ENCODE assay signal across 1 cellular context in genomic region chr5:177303121-177303924, GRCh38.
A peak's percentile ranks its signal among the peaks of the same experiment; 100 is the strongest.
TF ChIP-seq lines count a peak whose summit lies in the region.

Gene PRELID1, plus strand, starts transcription at chr5:177303799. Its CDS starts 187 bp downstream, at chr5:177303986.
Gene RAB24, minus strand, starts transcription at chr5:177303719. Its CDS starts 431 bp downstream, at chr5:177303288.

TF ChIP-seq in GM12878, 131 proteins besides CTCF, POLR2A, EP300 and RAD21 (continued from another document and continues in another):
- TF ChIP-seq BCLAF1 (IDR thresholded peaks at IDR 0.05) = 0 out of 2 replicates have a peak, but pooled peaks have one; percentile 42
- TF ChIP-seq POLR2AphosphoS5 (IDR thresholded peaks at IDR 0.05; ENCODE audit: low read length) = peak; percentile 39; the same call in 1 of the 2 replicates
- TF ChIP-seq HCFC1 (IDR thresholded peaks at IDR 0.05; ENCODE audit: low read length) = peak; percentile 38; the same call in 1 of the 2 replicates
- TF ChIP-seq LARP7 (IDR thresholded peaks at IDR 0.05) = peak; percentile 75
- no peak for TF ChIP-seq RBBP5 (conservative IDR thresholded peaks at IDR 0.05)
- TF ChIP-seq USF1 (IDR thresholded peaks at IDR 0.05; ENCODE audit: borderline replicate concordance, extremely low read length, insufficient read depth, low read depth, low read length) = peak; percentile 94
- peak; percentile 49; the same call in 1 of the 2 replicates for TF ChIP-seq TAF1 (IDR thresholded peaks at IDR 0.05; ENCODE audit: borderline replicate concordance, low read depth, low read length)
- 0 out of 2 replicates have a peak, but pooled peaks have one; percentile 23 for TF ChIP-seq MXI1 (IDR thresholded peaks at IDR 0.05; ENCODE audit: low read depth, low read length)
- TF ChIP-seq CREM (IDR thresholded peaks at IDR 0.05; ENCODE audit: low read depth) = peak; percentile 61; the same call in 1 of the 2 replicates
- no peak for TF ChIP-seq ZNF207 (IDR thresholded peaks at IDR 0.05; ENCODE audit: borderline replicate concordance)
- peak; percentile 13; the same call in 1 of the 2 replicates for TF ChIP-seq ZSCAN29 (IDR thresholded peaks at IDR 0.05)
- peak; percentile 78 for TF ChIP-seq DPF2 (IDR thresholded peaks at IDR 0.05)
- TF ChIP-seq HDGF (IDR thresholded peaks at IDR 0.05) = peak; percentile 68; the same call in 1 of the 2 replicates
- TF ChIP-seq ATF3 (IDR thresholded peaks at IDR 0.05; ENCODE audit: borderline replicate concordance, extremely low read depth, low read depth, low read length) = peak; percentile 92
- 0 out of 2 replicates have a peak, but pooled peaks have one; percentile 27 for TF ChIP-seq EED (IDR thresholded peaks at IDR 0.05; ENCODE audit: low read depth)
- peak; percentile 42; the same call in 1 of the 2 replicates for TF ChIP-seq ZBTB40 (IDR thresholded peaks at IDR 0.05; ENCODE audit: borderline replicate concordance)
- TF ChIP-seq NKRF (conservative IDR thresholded peaks at IDR 0.05) = peak; percentile 91; the same call in 1 of the 2 replicates
- peak; percentile 19; the same call in 1 of the 2 replicates for TF ChIP-seq MLLT1 (IDR thresholded peaks at IDR 0.05)
- peak; percentile 56 for TF ChIP-seq RUNX3 (IDR thresholded peaks at IDR 0.05; ENCODE audit: low read length)
- peak; percentile 57; the same call in 1 of the 2 replicates for TF ChIP-seq NR2F1 (conservative IDR thresholded peaks at IDR 0.05)
- TF ChIP-seq BHLHE40 (IDR thresholded peaks at IDR 0.05; ENCODE audit: borderline replicate concordance in 1 of 2, low read depth in 2 of 2, low read length in 1 of 2) = peak; percentile 50 to 88; a peak in 3 of 4 replicates
- no peak for TF ChIP-seq REST (IDR thresholded peaks at IDR 0.05; ENCODE audit: low read depth, low read length)
- no peak for TF ChIP-seq ESRRA (IDR thresholded peaks at IDR 0.05; ENCODE audit: low read length)
- no peak; the same call in 1 of the 2 replicates for TF ChIP-seq ASH2L (IDR thresholded peaks at IDR 0.05; ENCODE audit: borderline replicate concordance, low read depth)
- peak; percentile 81; the same call in 1 of the 2 replicates for TF ChIP-seq GABPA (IDR thresholded peaks at IDR 0.05; ENCODE audit: low read depth)
- peak; percentile 90 for TF ChIP-seq MAX (IDR thresholded peaks at IDR 0.05; ENCODE audit: low read depth, low read length)
- peak; percentile 25; the same call in 1 of the 2 replicates for TF ChIP-seq SIN3A (IDR thresholded peaks at IDR 0.05; ENCODE audit: low read depth, low read length)
- TF ChIP-seq MEF2A (IDR thresholded peaks at IDR 0.05; ENCODE audit: insufficient read depth, low read depth, low read length) = no peak
- peak; percentile 62 for TF ChIP-seq NR2C1 (IDR thresholded peaks at IDR 0.05)
- TF ChIP-seq NBN (IDR thresholded peaks at IDR 0.05) = peak; percentile 81; the same call in 1 of the 2 replicates
- no peak for TF ChIP-seq SP1 (IDR thresholded peaks at IDR 0.05; ENCODE audit: low read depth, low read length)
- peak; percentile 81 for TF ChIP-seq ZNF687 (IDR thresholded peaks at IDR 0.05)
- peak; percentile 78 for TF ChIP-seq RAD51 (IDR thresholded peaks at IDR 0.05)
- peak; percentile 57 for TF ChIP-seq BCL3 (IDR thresholded peaks at IDR 0.05; ENCODE audit: borderline replicate concordance, insufficient read depth, low read depth, low read length, poor library complexity, severe bottlenecking)
- TF ChIP-seq EGR1 (IDR thresholded peaks at IDR 0.05; ENCODE audit: borderline replicate concordance in 1 of 2, low read depth in 2 of 2, low read length in 2 of 2) = peak in 1 of 2 experiments; percentile 60; a peak in 1 of 3 replicates
